2 cellular contexts compared by ENCODE assay signal in genomic region chr7:149226840-149227494, GRCh38.
TF ChIP-seq lines count a peak whose summit lies in the region.

No MANE protein-coding gene starts in this region.

TF ChIP-seq in K562, 482 proteins besides CTCF, POLR2A, EP300 and RAD21 (continues in another document):
- TF ChIP-seq, protein P1, sequence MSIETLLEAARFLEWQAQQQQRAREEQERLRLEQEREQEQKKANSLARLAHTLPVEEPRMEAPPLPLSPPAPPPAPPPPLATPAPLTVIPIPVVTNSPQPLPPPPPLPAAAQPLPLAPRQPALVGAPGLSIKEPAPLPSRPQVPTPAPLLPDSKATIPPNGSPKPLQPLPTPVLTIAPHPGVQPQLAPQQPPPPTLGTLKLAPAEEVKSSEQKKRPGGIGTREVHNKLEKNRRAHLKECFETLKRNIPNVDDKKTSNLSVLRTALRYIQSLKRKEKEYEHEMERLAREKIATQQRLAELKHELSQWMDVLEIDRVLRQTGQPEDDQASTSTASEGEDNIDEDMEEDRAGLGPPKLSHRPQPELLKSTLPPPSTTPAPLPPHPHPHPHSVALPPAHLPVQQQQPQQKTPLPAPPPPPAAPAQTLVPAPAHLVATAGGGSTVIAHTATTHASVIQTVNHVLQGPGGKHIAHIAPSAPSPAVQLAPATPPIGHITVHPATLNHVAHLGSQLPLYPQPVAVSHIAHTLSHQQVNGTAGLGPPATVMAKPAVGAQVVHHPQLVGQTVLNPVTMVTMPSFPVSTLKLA (conservative IDR thresholded peaks at IDR 0.05): no peak
- no peak for TF ChIP-seq FOXM1 (IDR thresholded peaks at IDR 0.05; ENCODE audit: low read depth)
- no peak for TF ChIP-seq FOXM1 (CRISPR knock-in tag; IDR thresholded peaks at IDR 0.05; ENCODE audit: low read depth)
- no peak for TF ChIP-seq GABPA (tag; conservative IDR thresholded peaks at IDR 0.05; ENCODE audit: low read depth)
- no peak for TF ChIP-seq ZBTB33 (CRISPR knock-in tag; IDR thresholded peaks at IDR 0.05)
- TF ChIP-seq CREB1 (IDR thresholded peaks at IDR 0.05): 0 out of 2 replicates have a peak, but pooled peaks have one; percentile 11
- TF ChIP-seq CREB1 (CRISPR knock-in tag; IDR thresholded peaks at IDR 0.05): no peak
- TF ChIP-seq TEAD4 (IDR thresholded peaks at IDR 0.05; ENCODE audit: low read length): peak; percentile 8; the same call in 1 of the 2 replicates
- no peak for TF ChIP-seq TEAD4 (CRISPR knock-in tag; IDR thresholded peaks at IDR 0.05; ENCODE audit: borderline replicate concordance)
- TF ChIP-seq TAL1 (IDR thresholded peaks at IDR 0.05): no peak
- TF ChIP-seq, protein P2, sequence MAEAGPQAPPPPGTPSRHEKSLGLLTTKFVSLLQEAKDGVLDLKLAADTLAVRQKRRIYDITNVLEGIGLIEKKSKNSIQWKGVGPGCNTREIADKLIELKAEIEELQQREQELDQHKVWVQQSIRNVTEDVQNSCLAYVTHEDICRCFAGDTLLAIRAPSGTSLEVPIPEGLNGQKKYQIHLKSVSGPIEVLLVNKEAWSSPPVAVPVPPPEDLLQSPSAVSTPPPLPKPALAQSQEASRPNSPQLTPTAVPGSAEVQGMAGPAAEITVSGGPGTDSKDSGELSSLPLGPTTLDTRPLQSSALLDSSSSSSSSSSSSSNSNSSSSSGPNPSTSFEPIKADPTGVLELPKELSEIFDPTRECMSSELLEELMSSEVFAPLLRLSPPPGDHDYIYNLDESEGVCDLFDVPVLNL (CRISPR knock-in tag; IDR thresholded peaks at IDR 0.05; ENCODE audit: low read depth): 0 out of 2 replicates have a peak, but pooled peaks have one; percentile 51
- TF ChIP-seq, protein P3, sequence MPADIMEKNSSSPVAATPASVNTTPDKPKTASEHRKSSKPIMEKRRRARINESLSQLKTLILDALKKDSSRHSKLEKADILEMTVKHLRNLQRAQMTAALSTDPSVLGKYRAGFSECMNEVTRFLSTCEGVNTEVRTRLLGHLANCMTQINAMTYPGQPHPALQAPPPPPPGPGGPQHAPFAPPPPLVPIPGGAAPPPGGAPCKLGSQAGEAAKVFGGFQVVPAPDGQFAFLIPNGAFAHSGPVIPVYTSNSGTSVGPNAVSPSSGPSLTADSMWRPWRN (IDR thresholded peaks at IDR 0.05; ENCODE audit: low read depth): no peak
- no peak for TF ChIP-seq CBFB (CRISPR knock-in tag; IDR thresholded peaks at IDR 0.05)
- TF ChIP-seq SUPT5H (IDR thresholded peaks at IDR 0.05): 0 out of 2 replicates have a peak, but pooled peaks have one; percentile 33
- TF ChIP-seq POLR2AphosphoS2 (IDR thresholded peaks at IDR 0.05; ENCODE audit: low read length): 0 out of 2 replicates have a peak, but pooled peaks have one; percentile 31
- TF ChIP-seq ZBTB7A (IDR thresholded peaks at IDR 0.05; ENCODE audit: borderline replicate concordance, control insufficient read depth, low read depth, low read length): no peak
- TF ChIP-seq ZNF395 (CRISPR knock-in tag; IDR thresholded peaks at IDR 0.05): no peak
- 0 out of 2 replicates have a peak, but pooled peaks have one; percentile 11 for TF ChIP-seq PML (IDR thresholded peaks at IDR 0.05; ENCODE audit: low read length)
- no peak for TF ChIP-seq GTF2A2 (tag; IDR thresholded peaks at IDR 0.05)

TF ChIP-seq in HepG2, 621 proteins besides CTCF, POLR2A, EP300 and RAD21:
- TF ChIP-seq HNF4A (CRISPR knock-in tag; IDR thresholded peaks at IDR 0.05) (peak; percentile 42; the same call in 1 of the 2 replicates), RBM22 (optimal IDR thresholded peaks at IDR 0.05; ENCODE audit: low read length) (peak; percentile 83), NR2C2 (CRISPR knock-in tag; IDR thresholded peaks at IDR 0.05; ENCODE audit: borderline replicate concordance) (peak; percentile 74), HES4 (CRISPR knock-in tag; IDR thresholded peaks at IDR 0.05; ENCODE audit: borderline replicate concordance) (no peak), ZNF280B (CRISPR knock-in tag; IDR thresholded peaks at IDR 0.05; ENCODE audit: borderline replicate concordance) (no peak), ZNF678 (CRISPR knock-in tag; IDR thresholded peaks at IDR 0.05) (no peak), NFKB2 (CRISPR knock-in tag; IDR thresholded peaks at IDR 0.05; ENCODE audit: borderline replicate concordance) (0 out of 2 replicates have a peak, but pooled peaks have one; percentile 43), CEBPG (CRISPR knock-in tag; IDR thresholded peaks at IDR 0.05) (peak; percentile 75), POLR2G (IDR thresholded peaks at IDR 0.05; ENCODE audit: low read depth, low read length) (peak; percentile 68), ZC3H13 (CRISPR knock-in tag; IDR thresholded peaks at IDR 0.05) (peak; percentile 75; the same call in 1 of the 2 replicates), HNF4G (IDR thresholded peaks at IDR 0.05; ENCODE audit: borderline replicate concordance, low read depth, low read length) (peak; percentile 35; the same call in 1 of the 2 replicates), HNF4G (CRISPR knock-in tag; IDR thresholded peaks at IDR 0.05; ENCODE audit: borderline replicate concordance, low read depth) (no peak), NR2F1 (CRISPR knock-in tag; IDR thresholded peaks at IDR 0.05) (peak; percentile 21 to 34; a peak in 1 of 4 replicates), NR2F6 (IDR thresholded peaks at IDR 0.05) (peak; percentile 65), NR2F6 (CRISPR knock-in tag; IDR thresholded peaks at IDR 0.05) (peak; percentile 77), ZBTB44 (CRISPR knock-in tag; IDR thresholded peaks at IDR 0.05) (no peak), CEBPB (IDR thresholded peaks at IDR 0.05; ENCODE audit: borderline replicate concordance, low read depth, low read length) (peak; percentile 82)
- TF ChIP-seq, protein P4, sequence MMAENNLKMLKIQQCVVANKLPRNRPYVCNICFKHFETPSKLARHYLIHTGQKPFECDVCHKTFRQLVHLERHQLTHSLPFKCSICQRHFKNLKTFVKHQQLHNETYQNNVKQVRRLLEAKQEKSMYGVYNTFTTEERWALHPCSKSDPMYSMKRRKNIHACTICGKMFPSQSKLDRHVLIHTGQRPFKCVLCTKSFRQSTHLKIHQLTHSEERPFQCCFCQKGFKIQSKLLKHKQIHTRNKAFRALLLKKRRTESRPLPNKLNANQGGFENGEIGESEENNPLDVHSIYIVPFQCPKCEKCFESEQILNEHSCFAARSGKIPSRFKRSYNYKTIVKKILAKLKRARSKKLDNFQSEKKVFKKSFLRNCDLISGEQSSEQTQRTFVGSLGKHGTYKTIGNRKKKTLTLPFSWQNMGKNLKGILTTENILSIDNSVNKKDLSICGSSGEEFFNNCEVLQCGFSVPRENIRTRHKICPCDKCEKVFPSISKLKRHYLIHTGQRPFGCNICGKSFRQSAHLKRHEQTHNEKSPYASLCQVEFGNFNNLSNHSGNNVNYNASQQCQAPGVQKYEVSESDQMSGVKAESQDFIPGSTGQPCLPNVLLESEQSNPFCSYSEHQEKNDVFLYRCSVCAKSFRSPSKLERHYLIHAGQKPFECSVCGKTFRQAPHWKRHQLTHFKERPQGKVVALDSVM (CRISPR knock-in tag; IDR thresholded peaks at IDR 0.05): peak; percentile 79
TF ChIP-seq in HepG2: peak in this region for 12.
